In genomic region chr6:133191323-133191722, GRCh38 we compare ENCODE assay signal across 25 cellular contexts. TPM values are rescaled to one million over a fixed set of nuclear protein-coding genes. Genes with fewer than 3 reads are reported as not detected.
DNase-seq lines count a peak whose midpoint lies in the region; ATAC-seq, FAIRE-seq and TF ChIP-seq lines count a peak whose summit lies in the region.
"Had no signal": no experiment of that assay in that cellular context is flagged by ENCODE, and none has a peak within 500 bp of the region (broad histone marks: within the 10 kb centered on the region; RNA-seq: fewer than 3 reads in every experiment).

No MANE protein-coding gene starts in this region.

- no peaks in the 10 kb centered on the region for H3K27me3 ChIP-seq in hepatocyte
- H3K27me3 ChIP-seq: BLaER1, MG63 had no signal

- H3K9me3 Mint-ChIP-seq in nephron, result peaks cover 23% of the 10 kb centered on the region
- H3K9me3 Mint-ChIP-seq in activated CD4-positive, alpha-beta T cell treated with anti-CD3 and anti-CD28 coated beads for 36 hours (ENCODE audit: low read depth), result peaks cover 4% of the 10 kb centered on the region

- intact Hi-C loops in activated CD4-positive, alpha-beta T cell treated with anti-CD3 and anti-CD28 coated beads for 36 hours (cut with DNase I, micrococcal nuclease), result no loop called here

- H3K9me3 ChIP-seq in hepatocyte (ENCODE audit: low read depth), result no peaks in the 10 kb centered on the region

- H3K4me3 ChIP-seq in hepatocyte, result no peak overlapping the region
- H3K4me3 ChIP-seq: BLaER1, GM23248, K562, MG63 had no signal

- H3K27ac ChIP-seq in hepatocyte, result no peak overlapping the region
- H3K27ac ChIP-seq: BLaER1, GM23248, HL-60, RWPE1 had no signal

- no peaks in the 10 kb centered on the region for H3K27me3 Mint-ChIP-seq in nephron (ENCODE audit: low read depth)
- peaks cover 3% of the 10 kb centered on the region for H3K27me3 Mint-ChIP-seq in activated CD4-positive, alpha-beta T cell treated with anti-CD3 and anti-CD28 coated beads for 36 hours
- H3K27me3 Mint-ChIP-seq: CD4-positive, CD25-positive, alpha-beta regulatory T cell had no signal

- H3K4me1 ChIP-seq in hepatocyte (ENCODE audit: insufficient read depth), result no peaks in the 10 kb centered on the region
- H3K4me1 ChIP-seq: BLaER1 had no signal

- peak overlapping the region; percentile 13 for H3K4me2 ChIP-seq in hepatocyte
- H3K4me2 ChIP-seq: BLaER1 had no signal

- TF ChIP-seq CTCF in hepatocyte (IDR thresholded peaks at IDR 0.05; ENCODE audit: poor library complexity) (no peak), nephron (IDR thresholded peaks at IDR 0.05; ENCODE audit: unreplicated experiment in 3 of 3) (no peak)

- WGBS in hepatocyte (ENCODE audit: low lambda C conversion rate, missing lambda C conversion rate), result 36% methylated on average over 2 of the region's 2 CpGs

- POLR2A ChIA-PET in HEK293T (lab: Yijun Ruan, JAX), result interaction anchor here (0.6 kb wide), 1 partner anchor 12 kb away, joined by 3 read pairs; no protein-coding TSS in a partner anchor
- POLR2A ChIA-PET in activated CD4-positive, alpha-beta T cell treated with anti-CD3 and anti-CD28 coated beads for 36 hours (lab: Charles Lee), result no interaction called here

- H2AFZ ChIP-seq in hepatocyte, result no peak overlapping the region
- H2AFZ ChIP-seq: GM23248 had no signal

- no peaks in the 10 kb centered on the region for H3K36me3 ChIP-seq in hepatocyte (replicated peaks; ENCODE audit: insufficient read depth, low read depth)
- H3K36me3 ChIP-seq: BLaER1, MG63 had no signal

- no peaks in the 10 kb centered on the region for H3K36me3 Mint-ChIP-seq in nephron (ENCODE audit: low read depth)
- no peaks in the 10 kb centered on the region for H3K36me3 Mint-ChIP-seq in activated CD4-positive, alpha-beta T cell treated with anti-CD3 and anti-CD28 coated beads for 36 hours (ENCODE audit: low read depth)
- H3K36me3 Mint-ChIP-seq: CD4-positive, CD25-positive, alpha-beta regulatory T cell had no signal

- CTCF ChIA-PET in HEK293T (lab: Yijun Ruan, JAX), result interaction anchor here (0.6 to 2.6 kb wide), 5 partner anchors 141 to 521 kb away, joined by 3 to 9 read pairs (median 4); no protein-coding TSS in a partner anchor
- CTCF ChIA-PET in activated CD4-positive, alpha-beta T cell treated with anti-CD3 and anti-CD28 coated beads for 36 hours (lab: Charles Lee), result interaction anchor here (1.1 kb wide), 1 partner anchor 212 kb away, joined by 3 read pairs; no protein-coding TSS in a partner anchor

- H3K4me3 Mint-ChIP-seq in nephron, result no peak overlapping the region
- no peak overlapping the region for H3K4me3 Mint-ChIP-seq in activated CD4-positive, alpha-beta T cell treated with anti-CD3 and anti-CD28 coated beads for 36 hours
- H3K4me3 Mint-ChIP-seq: CD4-positive, CD25-positive, alpha-beta regulatory T cell; H9 had no signal

- H3K9me2 ChIP-seq in hepatocyte (replicated peaks; ENCODE audit: insufficient read depth), result no peaks in the 10 kb centered on the region

- no peak for TF ChIP-seq POLR2A in H54 (IDR thresholded peaks at IDR 0.05; ENCODE audit: low read depth, low read length)

- H4K20me1 ChIP-seq in hepatocyte (ENCODE audit: insufficient read depth, poor library complexity, severe bottlenecking), result no peaks in the 10 kb centered on the region
- H4K20me1 ChIP-seq: BLaER1 had no signal

- H3K79me2 ChIP-seq in hepatocyte, result no peaks in the 10 kb centered on the region

- DNase-seq in HEK293T (ENCODE audit: extremely low spot score), result no peak
- peak; percentile 63 for DNase-seq in NCI-H146 (lab: John Stamatoyannopoulos, UW)
- no peak for DNase-seq in hepatocyte (ENCODE audit: low spot score)
- DNase-seq in H54 (ENCODE audit: insufficient read length, low spot score), result no peak
- no peak for DNase-seq in activated CD4-positive, alpha-beta T cell treated with anti-CD3 and anti-CD28 coated beads for 36 hours
- DNase-seq: CD4-positive, CD25-positive, alpha-beta regulatory T cell; DMS153; DND-41; H9; MG63; NCI-H187; NCI-H2081 treated with DMSO at 0.1 percent for 48 hours; SHP77; T-helper 1 cell had no signal

- peaks cover 32% of the 10 kb centered on the region for H3K4me1 Mint-ChIP-seq in nephron
- H3K4me1 Mint-ChIP-seq in activated CD4-positive, alpha-beta T cell treated with anti-CD3 and anti-CD28 coated beads for 36 hours, result no peaks in the 10 kb centered on the region
- H3K4me1 Mint-ChIP-seq: CD4-positive, CD25-positive, alpha-beta regulatory T cell had no signal

- FAIRE-seq in H54 (lab: Jason Lieb, UNC), result no peak
- FAIRE-seq: A204.1, GM12892, K562 had no signal

- no peak for ATAC-seq in HG03565 (IDR thresholded peaks at IDR 0.05; ENCODE audit: unreplicated experiment)
- ATAC-seq in activated CD4-positive, alpha-beta T cell treated with anti-CD3 and anti-CD28 coated beads for 36 hours, result no peak
- ATAC-seq in GM19328 (IDR thresholded peaks at IDR 0.05; ENCODE audit: unreplicated experiment), result no peak
- ATAC-seq: K562, Panc1 had no signal

- H3K27ac Mint-ChIP-seq in nephron, result peak overlapping the region in 2 of 3 experiments; percentile 6 to 17
- no peak overlapping the region for H3K27ac Mint-ChIP-seq in activated CD4-positive, alpha-beta T cell treated with anti-CD3 and anti-CD28 coated beads for 36 hours
- H3K27ac Mint-ChIP-seq: CD4-positive, CD25-positive, alpha-beta regulatory T cell; H9 had no signal

TF ChIP-seq in HEK293T, 16 proteins besides CTCF, POLR2A, EP300 and RAD21:
- TF ChIP-seq SP1 (IDR thresholded peaks at IDR 0.05) (no peak), ZNF384 (IDR thresholded peaks at IDR 0.05) (no peak), FOXA1 (IDR thresholded peaks at IDR 0.05) (no peak), HDGF (IDR thresholded peaks at IDR 0.05; ENCODE audit: borderline replicate concordance) (no peak), CTBP1 (IDR thresholded peaks at IDR 0.05; ENCODE audit: borderline replicate concordance) (no peak)
- TF ChIP-seq, protein P1, sequence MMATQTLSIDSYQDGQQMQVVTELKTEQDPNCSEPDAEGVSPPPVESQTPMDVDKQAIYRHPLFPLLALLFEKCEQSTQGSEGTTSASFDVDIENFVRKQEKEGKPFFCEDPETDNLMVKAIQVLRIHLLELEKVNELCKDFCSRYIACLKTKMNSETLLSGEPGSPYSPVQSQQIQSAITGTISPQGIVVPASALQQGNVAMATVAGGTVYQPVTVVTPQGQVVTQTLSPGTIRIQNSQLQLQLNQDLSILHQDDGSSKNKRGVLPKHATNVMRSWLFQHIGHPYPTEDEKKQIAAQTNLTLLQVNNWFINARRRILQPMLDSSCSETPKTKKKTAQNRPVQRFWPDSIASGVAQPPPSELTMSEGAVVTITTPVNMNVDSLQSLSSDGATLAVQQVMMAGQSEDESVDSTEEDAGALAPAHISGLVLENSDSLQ (IDR thresholded peaks at IDR 0.05), result peak; percentile 17; the same call in 1 of the 2 replicates

RNA-seq across cellular contexts. Expression of gene EYA4, which starts 49.8 kb away (rescaled TPM):
- 1.8 and 1.9 TPM in 2 replicates for total RNA-seq in hepatocyte
- polyA plus RNA-seq in hepatocyte, result 0.33 TPM in 1 of 2 replicates, not detected in the other
- not detected for total RNA-seq in activated CD4-positive, alpha-beta T cell treated with anti-CD3 and anti-CD28 coated beads for 36 hours
- total RNA-seq: CD4-positive, CD25-positive, alpha-beta regulatory T cell; GM23248 had no signal
- polyA plus RNA-seq: CD4-positive, CD25-positive, alpha-beta regulatory T cell; GM23248 had no signal
